Comparison of ENCODE assay signal across 13 cellular contexts in genomic region chr5:172117977-172118701, GRCh38.
DNase-seq lines count a peak whose midpoint lies in the region; ATAC-seq and TF ChIP-seq lines count a peak whose summit lies in the region.
"Had no signal": no experiment of that assay in that cellular context is flagged by ENCODE, and none has a peak within 500 bp of the region (broad histone marks: within the 10 kb centered on the region; RNA-seq: fewer than 3 reads in every experiment).

No MANE protein-coding gene starts in this region.

- WGBS in heart left ventricle, 4 donors: 57 to 80% (median 71%) methylated on average over 9 of the region's 9 CpGs
- 79 to 85% methylated on average over 9 of the region's 9 CpGs for WGBS in testis, 2 donors

- no peaks in the 10 kb centered on the region for H3K27me3 ChIP-seq in heart left ventricle
- H3K27me3 ChIP-seq in testis: no peaks in the 10 kb centered on the region
- H3K27me3 ChIP-seq in dorsolateral prefrontal cortex: no peaks in the 10 kb centered on the region
- H3K27me3 ChIP-seq: body of pancreas had no signal

- H3K27me3 Mint-ChIP-seq in WTC11 (ENCODE audit: low read depth): 0 out of 2 replicates have a peak, but pooled peaks cover 2% of the 10 kb centered on the region
- H3K27me3 Mint-ChIP-seq in stimulated activated naive B cell treated with anti-CD40 and anti-IgM and Interleukin-4, amounts not matched to agents 10 μg/mL and 1 μg/mL and 100 μg/mL, for 72 hours: no peaks in the 10 kb centered on the region

- H3K9me3 ChIP-seq in heart left ventricle (no peaks in the 10 kb centered on the region), testis (no peaks in the 10 kb centered on the region)
- H3K9me3 ChIP-seq: body of pancreas had no signal

- peak in 3 of 4 donors; percentile 29 to 52 (median 51) for ATAC-seq in heart left ventricle
- ATAC-seq in left cardiac atrium: no peak
- no peak for ATAC-seq in WTC11
- ATAC-seq in left ventricle myocardium superior: peak; percentile 22
- no peak for ATAC-seq in stimulated activated naive B cell treated with anti-CD40 and anti-IgM and Interleukin-4, amounts not matched to agents 10 μg/mL and 1 μg/mL and 100 μg/mL, for 72 hours (replicated peaks)
- ATAC-seq: body of pancreas, Panc1 had no signal

- H3K4me3 ChIP-seq in heart left ventricle: no peak overlapping the region
- H3K4me3 ChIP-seq in testis: no peak overlapping the region
- no peak overlapping the region for H3K4me3 ChIP-seq in dorsolateral prefrontal cortex
- H3K4me3 ChIP-seq: body of pancreas had no signal

- H3K27ac ChIP-seq in heart left ventricle: peak overlapping the region in 6 of 12 donors; percentile 7 to 58 (median 32)
- H3K27ac ChIP-seq in testis: no peak overlapping the region
- peak overlapping the region in 1 of 59 donors; percentile 18 for H3K27ac ChIP-seq in dorsolateral prefrontal cortex
- H3K27ac ChIP-seq: body of pancreas, parathyroid adenoma had no signal

- peaks cover 3% of the 10 kb centered on the region; the same call in 1 of the 2 replicates for H3K9me3 Mint-ChIP-seq in WTC11
- H3K9me3 Mint-ChIP-seq in stimulated activated naive B cell treated with anti-CD40 and anti-IgM and Interleukin-4, amounts not matched to agents 10 μg/mL and 1 μg/mL and 100 μg/mL, for 72 hours: peaks cover 4% of the 10 kb centered on the region in 2 donors

- DNase-seq in heart left ventricle: peak in 3 of 5 donors; percentile 49 to 70 (median 58)
- DNase-seq in left cardiac atrium: no peak
- no peak for DNase-seq in WTC11 (ENCODE audit: low spot score)
- DNase-seq in left ventricle myocardium superior: no peak
- DNase-seq in stimulated activated naive B cell treated with anti-CD40 and anti-IgM and Interleukin-4, amounts not matched to agents 10 μg/mL and 1 μg/mL and 100 μg/mL, for 72 hours: no peak
- no peak for DNase-seq in testis
- no peak for DNase-seq in dorsolateral prefrontal cortex
- no peak for DNase-seq in NCI-H446 (lab: John Stamatoyannopoulos, UW)
- DNase-seq: MV-4-11, T1000 had no signal

- peaks cover 0 to 21% (median 3%) of the 10 kb centered on the region in 9 donors for H3K36me3 ChIP-seq in heart left ventricle
- H3K36me3 ChIP-seq in testis (ENCODE audit: low read depth, missing control alignments): no peaks in the 10 kb centered on the region

- H3K4me1 ChIP-seq in heart left ventricle (peaks cover 0 to 60% (median 17%) of the 10 kb centered on the region in 12 donors), testis (peaks cover 19% of the 10 kb centered on the region)
- H3K4me1 ChIP-seq: body of pancreas, parathyroid adenoma had no signal

- no peaks in the 10 kb centered on the region for H3K4me1 Mint-ChIP-seq in WTC11
- H3K4me1 Mint-ChIP-seq in stimulated activated naive B cell treated with anti-CD40 and anti-IgM and Interleukin-4, amounts not matched to agents 10 μg/mL and 1 μg/mL and 100 μg/mL, for 72 hours: peaks cover 27 to 42% of the 10 kb centered on the region in 2 donors

- TF ChIP-seq POLR2A in heart left ventricle (IDR thresholded peaks at IDR 0.05) (no peak), testis (IDR thresholded peaks at IDR 0.05) (no peak)

- POLR2A ChIA-PET in WTC11 (lab: Charles Lee): no interaction called here

- 0 out of 2 replicates have a peak overlapping the region, but pooled peaks have one; percentile 2 for H3K27ac Mint-ChIP-seq in WTC11
- H3K27ac Mint-ChIP-seq in stimulated activated naive B cell treated with anti-CD40 and anti-IgM and Interleukin-4, amounts not matched to agents 10 μg/mL and 1 μg/mL and 100 μg/mL, for 72 hours: peak overlapping the region; percentile 95

- no peak overlapping the region for H3K4me3 Mint-ChIP-seq in WTC11
- H3K4me3 Mint-ChIP-seq in stimulated activated naive B cell treated with anti-CD40 and anti-IgM and Interleukin-4, amounts not matched to agents 10 μg/mL and 1 μg/mL and 100 μg/mL, for 72 hours: no peak overlapping the region

- CTCF ChIA-PET in WTC11 (lab: Charles Lee): no interaction called here

- TF ChIP-seq CTCF in heart left ventricle (IDR thresholded peaks at IDR 0.05) (no peak), WTC11 (IDR thresholded peaks at IDR 0.05) (no peak), testis (IDR thresholded peaks at IDR 0.05) (no peak), dorsolateral prefrontal cortex (IDR thresholded peaks at IDR 0.05 in 54 of 56, conservative IDR thresholded peaks at IDR 0.05 in 2 of 56; ENCODE audit: low read depth in 1 of 56, partially characterized antibody in 56 of 56) (no peak)

- H3K36me3 Mint-ChIP-seq in WTC11: peaks cover 9% of the 10 kb centered on the region
- H3K36me3 Mint-ChIP-seq in stimulated activated naive B cell treated with anti-CD40 and anti-IgM and Interleukin-4, amounts not matched to agents 10 μg/mL and 1 μg/mL and 100 μg/mL, for 72 hours: peaks cover 50 to 72% of the 10 kb centered on the region in 2 donors

- intact Hi-C loops in heart left ventricle (cut with DNase I) (loop anchor here in 1 of 10 donors (10.0 kb wide), 1 partner anchor 337 kb away; the partner anchor contains the start of gene SH3PXD2B), left cardiac atrium (cut with DNase I) (no loop called here), left ventricle myocardium superior (cut with micrococcal nuclease) (no loop called here), testis (cut with DNase I; ENCODE audit: low total_unique reads) (no loop called here), dorsolateral prefrontal cortex (cut with DNase I) (no loop called here)

TF ChIP-seq in WTC11, 78 proteins besides CTCF, POLR2A, EP300 and RAD21:
- no peak for TF ChIP-seq AR (CRISPR knock-in tag; IDR thresholded peaks at IDR 0.05)
- TF ChIP-seq IRF2 (CRISPR knock-in tag; IDR thresholded peaks at IDR 0.05; ENCODE audit: borderline replicate concordance, low read depth): no peak
- TF ChIP-seq SOX15 (CRISPR knock-in tag; IDR thresholded peaks at IDR 0.05): no peak
- TF ChIP-seq ATF1 (CRISPR knock-in tag; IDR thresholded peaks at IDR 0.05): no peak
- no peak for TF ChIP-seq TEAD4 (CRISPR knock-in tag; IDR thresholded peaks at IDR 0.05)

Comparison
In these comparisons a context has a peak if more than half of its experiments do, and no peak if none do; other contexts are left out.
1. ATAC-seq: peak in heart left ventricle (3 of 4) and left ventricle myocardium superior (single experiment); none in left cardiac atrium (0 of 2), WTC11 (single experiment) and stimulated activated naive B cell treated with anti-CD40 and anti-IgM and Interleukin-4, amounts not matched to agents 10 μg/mL and 1 μg/mL and 100 μg/mL, for 72 hours (0 of 2).
2. DNase-seq: peak in heart left ventricle (3 of 5); none in left cardiac atrium (single experiment), WTC11 (single experiment), left ventricle myocardium superior (single experiment), stimulated activated naive B cell treated with anti-CD40 and anti-IgM and Interleukin-4, amounts not matched to agents 10 μg/mL and 1 μg/mL and 100 μg/mL, for 72 hours (single experiment), testis (single experiment), dorsolateral prefrontal cortex (0 of 10) and NCI-H446 (0 of 2).